In genomic region chr17:29699283-29699682, GRCh38 we compare ENCODE assay signal across 11 cellular contexts.
A peak's percentile ranks its signal among the peaks of the same experiment; 100 is the strongest.
DNase-seq lines count a peak whose midpoint lies in the region; ATAC-seq, FAIRE-seq and TF ChIP-seq lines count a peak whose summit lies in the region.
"Had no signal": no experiment of that assay in that cellular context is flagged by ENCODE, and none has a peak within 500 bp of the region (broad histone marks: within the 10 kb centered on the region; RNA-seq: fewer than 3 reads in every experiment).

No MANE protein-coding gene starts in this region.

- no peak overlapping the region for H2BK15ac ChIP-seq in mesenchymal stem cell (ENCODE audit: low read depth, poor library complexity, severe bottlenecking)

- peaks cover 6% of the 10 kb centered on the region for H3K79me1 ChIP-seq in mesenchymal stem cell (replicated peaks; ENCODE audit: low read length, poor library complexity, severe bottlenecking)

- H3K27me3 ChIP-seq in Panc1 (ENCODE audit: control insufficient read depth, insufficient read depth, low read length): no peaks in the 10 kb centered on the region
- no peaks in the 10 kb centered on the region for H3K27me3 ChIP-seq in mesenchymal stem cell (ENCODE audit: control insufficient read depth in 1 of 2, insufficient read depth in 1 of 2, low read length in 2 of 2)
- no peaks in the 10 kb centered on the region for H3K27me3 ChIP-seq in subcutaneous abdominal adipose tissue (ENCODE audit: control insufficient read depth in 5 of 5, insufficient read depth in 4 of 5, low read length in 5 of 5)
- H3K27me3 ChIP-seq: vagina had no signal

- no peaks in the 10 kb centered on the region for H3K27me3 Mint-ChIP-seq in effector memory CD8-positive, alpha-beta T cell
- H3K27me3 Mint-ChIP-seq: brain had no signal

- peak overlapping the region; percentile 21 to 28 for H3K18ac ChIP-seq in mesenchymal stem cell (ENCODE audit: low read depth in 1 of 2, low read length in 2 of 2)

- H3K27ac ChIP-seq in Panc1 (ENCODE audit: low read length) (no peak overlapping the region), mesenchymal stem cell (ENCODE audit: low read length, poor library complexity, severe bottlenecking) (peak overlapping the region; percentile 29), subcutaneous abdominal adipose tissue (ENCODE audit: low read depth, low read length) (peak overlapping the region; percentile 76)
- H3K27ac ChIP-seq: vagina had no signal

- no peak overlapping the region for H3K4me3 Mint-ChIP-seq in effector memory CD8-positive, alpha-beta T cell
- H3K4me3 Mint-ChIP-seq: brain had no signal

- no peaks in the 10 kb centered on the region for H3K9me3 ChIP-seq in Panc1 (ENCODE audit: control insufficient read depth, insufficient read depth, low read depth, low read length)
- H3K9me3 ChIP-seq in mesenchymal stem cell (ENCODE audit: control insufficient read depth, low read length): no peaks in the 10 kb centered on the region
- H3K9me3 ChIP-seq in subcutaneous abdominal adipose tissue (ENCODE audit: control insufficient read depth in 5 of 5, low read length in 5 of 5): no peaks in the 10 kb centered on the region
- H3K9me3 ChIP-seq: vagina had no signal

- TSS peak; percentile 37 for BruUV-seq in Panc1 (replicated peaks; lab: Mats Ljungman, UMichigan)

- H3K4me1 ChIP-seq in Panc1 (ENCODE audit: control insufficient read depth, insufficient read depth, low read length) (no peaks in the 10 kb centered on the region), mesenchymal stem cell (ENCODE audit: control insufficient read depth, insufficient read depth, low read depth, low read length) (no peaks in the 10 kb centered on the region), subcutaneous abdominal adipose tissue (ENCODE audit: control insufficient read depth in 5 of 5, insufficient read depth in 5 of 5, low read length in 5 of 5) (peaks cover 0 to 27% (median 16%) of the 10 kb centered on the region in 5 donors)

- H3K4ac ChIP-seq in mesenchymal stem cell (ENCODE audit: low read depth in 1 of 2, low read length in 2 of 2): no peak overlapping the region

- POLR2A ChIA-PET in Panc1 (lab: Charles Lee): no interaction called here

- intact Hi-C loops in Panc1 (cut with micrococcal nuclease; ENCODE audit: unreplicated experiment): no loop called here

- H2BK5ac ChIP-seq in mesenchymal stem cell (ENCODE audit: low read depth, low read length, poor library complexity, severe bottlenecking): peak overlapping the region; percentile 31

- no peak overlapping the region for H2AK5ac ChIP-seq in mesenchymal stem cell (ENCODE audit: low read length, severe bottlenecking)

- peak overlapping the region; percentile 59 to 83 for H3K27ac Mint-ChIP-seq in effector memory CD8-positive, alpha-beta T cell

- no peak for FAIRE-seq in GM12891 (lab: Jason Lieb, UNC)

- H3K14ac ChIP-seq in mesenchymal stem cell (ENCODE audit: low read length in 2 of 2): no peak overlapping the region

- no peak for DNase-seq in Panc1 (ENCODE audit: low read depth, low spot score)
- no peak for DNase-seq in effector memory CD8-positive, alpha-beta T cell
- DNase-seq in mesenchymal stem cell: no peak
- DNase-seq in cerebellar nuclear complex (lab: John Stamatoyannopoulos, UW): no peak
- no peak for DNase-seq in GM12891 (ENCODE audit: insufficient read length, low spot score)
- DNase-seq in activated CD4-positive, alpha-beta T cell treated with anti-CD3 and anti-CD28 coated beads for 48 hours: no peak
- DNase-seq: KG1, NCI-H524 had no signal

- no peak for TF ChIP-seq POLR2A in GM12891 (IDR thresholded peaks at IDR 0.05; ENCODE audit: low read depth, low read length)

- H4K8ac ChIP-seq in mesenchymal stem cell (ENCODE audit: low read length): no peak overlapping the region

- no peak overlapping the region for H4K91ac ChIP-seq in mesenchymal stem cell (ENCODE audit: low read length)

- H3K4me2 ChIP-seq in mesenchymal stem cell (ENCODE audit: low read length, poor library complexity, severe bottlenecking): no peak overlapping the region

- H2AFZ ChIP-seq in mesenchymal stem cell (ENCODE audit: low read depth, low read length): no peak overlapping the region

- in situ Hi-C loops in Panc1 (cut with HindIII; ENCODE audit: low pct_unique_long_range_greater_than_20kb, low sequenced_read_pairs): no loop called here

- H2BK12ac ChIP-seq in mesenchymal stem cell (ENCODE audit: low read length in 2 of 2): peak overlapping the region in 1 of 2 experiments; percentile 77

- H3K36me3 ChIP-seq in Panc1 (ENCODE audit: control insufficient read depth, insufficient read depth, low read length): no peaks in the 10 kb centered on the region
- peaks cover 15 to 26% of the 10 kb centered on the region in 2 experiments for H3K36me3 ChIP-seq in mesenchymal stem cell (ENCODE audit: control insufficient read depth in 1 of 2, insufficient read depth in 2 of 2, low read depth in 1 of 2, low read length in 2 of 2)
- H3K36me3 ChIP-seq in subcutaneous abdominal adipose tissue (ENCODE audit: control insufficient read depth in 5 of 5, insufficient read depth in 5 of 5, low read length in 5 of 5): peaks cover 5 to 22% (median 14%) of the 10 kb centered on the region in 5 donors

- H3K4me3 ChIP-seq in Panc1 (ENCODE audit: low read depth in 2 of 2, low read length in 2 of 2) (no peak overlapping the region), mesenchymal stem cell (ENCODE audit: insufficient read depth in 1 of 2, low read depth in 1 of 2, low read length in 2 of 2) (no peak overlapping the region), subcutaneous abdominal adipose tissue (ENCODE audit: low read depth in 1 of 5, low read length in 5 of 5) (no peak overlapping the region)
- H3K4me3 ChIP-seq: vagina had no signal

- H2BK120ac ChIP-seq in mesenchymal stem cell (ENCODE audit: low read depth, low read length): no peak overlapping the region

- H3K9me3 Mint-ChIP-seq in effector memory CD8-positive, alpha-beta T cell: no peaks in the 10 kb centered on the region
- H3K9me3 Mint-ChIP-seq: brain had no signal

- no peak for TF ChIP-seq CTCF in Panc1 (IDR thresholded peaks at IDR 0.05)

- WGBS in mesenchymal stem cell: 69% methylated on average over 2 of the region's 2 CpGs

- H3K9ac ChIP-seq in mesenchymal stem cell (ENCODE audit: low read length) (no peak overlapping the region), subcutaneous abdominal adipose tissue (ENCODE audit: low read length in 5 of 5) (peak overlapping the region in 2 of 5 donors; percentile 35 to 48)

- H3K23ac ChIP-seq in mesenchymal stem cell (ENCODE audit: low read length in 2 of 2): no peak overlapping the region

- peaks cover 49% of the 10 kb centered on the region for H3K36me3 Mint-ChIP-seq in effector memory CD8-positive, alpha-beta T cell (ENCODE audit: insufficient read depth)

- CTCF ChIA-PET in Panc1 (lab: Charles Lee): no interaction called here

- H3K4me1 Mint-ChIP-seq in effector memory CD8-positive, alpha-beta T cell (ENCODE audit: low read depth in 2 of 2): peaks cover 7 to 41% of the 10 kb centered on the region in 2 donors

- ATAC-seq in Panc1: no peak
- ATAC-seq in effector memory CD8-positive, alpha-beta T cell (replicated peaks): no peak

TF ChIP-seq in GM12891, 5 proteins besides CTCF, POLR2A, EP300 and RAD21:
- TF ChIP-seq POLR2AphosphoS5 (IDR thresholded peaks at IDR 0.05; ENCODE audit: low read depth, low read length) (no peak), TAF1 (IDR thresholded peaks at IDR 0.05; ENCODE audit: low read depth, low read length) (no peak), PAX5 (IDR thresholded peaks at IDR 0.05; ENCODE audit: insufficient read depth, low read length, severe bottlenecking) (no peak), POU2F2 (IDR thresholded peaks at IDR 0.05; ENCODE audit: low read depth, low read length) (no peak), SPI1 (IDR thresholded peaks at IDR 0.05; ENCODE audit: low read depth, low read length) (no peak)
